Comparison of ENCODE assay signal across 8 cellular contexts in the genomic region with DNA sequence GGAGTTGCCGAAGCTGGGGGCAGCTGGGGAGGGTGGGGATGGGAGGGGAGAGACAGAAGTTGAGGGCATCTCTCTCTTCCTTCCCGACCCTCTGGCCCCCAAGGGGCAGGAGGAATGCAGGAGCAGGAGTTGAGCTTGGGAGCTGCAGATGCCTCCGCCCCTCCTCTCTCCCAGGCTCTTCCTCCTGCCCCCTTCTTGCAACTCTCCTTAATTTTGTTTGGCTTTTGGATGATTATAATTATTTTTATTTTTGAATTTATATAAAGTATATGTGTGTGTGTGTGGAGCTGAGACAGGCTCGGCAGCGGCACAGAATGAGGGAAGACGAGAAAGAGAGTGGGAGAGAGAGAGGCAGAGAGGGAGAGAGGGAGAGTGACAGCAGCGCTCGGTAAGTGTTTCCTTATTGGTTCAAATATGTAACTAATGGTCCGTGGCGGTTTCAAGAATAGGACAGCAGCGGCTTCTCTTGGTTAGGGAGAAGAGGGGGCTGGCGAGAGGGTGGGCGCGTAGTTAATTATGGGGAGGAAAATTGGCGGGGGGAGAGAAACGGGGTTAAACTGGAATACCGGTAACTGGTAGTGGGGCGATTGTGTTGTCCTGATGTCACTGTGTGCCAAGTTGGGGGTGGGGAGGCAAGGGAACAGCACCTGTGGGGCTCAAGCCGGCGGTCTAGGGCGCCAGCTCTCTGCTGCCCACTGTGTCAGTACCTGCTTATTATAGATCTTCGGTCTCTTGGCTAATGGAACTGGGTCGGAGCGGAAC. TPM values are rescaled to one million over a fixed set of nuclear protein-coding genes. Genes with fewer than 3 reads are reported as not detected.
DNase-seq lines count a peak whose midpoint lies in the region; ATAC-seq, FAIRE-seq and TF ChIP-seq lines count a peak whose summit lies in the region.

No MANE protein-coding gene starts in this region.

- H3K4me3 ChIP-seq in GM12878 (peak overlapping the region; percentile 88), lower leg skin (ENCODE audit: low read depth, poor library complexity, severe bottlenecking) (peak overlapping the region; percentile 42)

- SMC1A ChIA-PET in GM12878 (lab: Charles Lee; ENCODE audit: uncharacterized antibody, unreplicated experiment) = interaction anchor here (0.6 to 2.5 kb wide), 18 partner anchors 9 to 199 kb away, joined by 3 to 22 read pairs (median 4); partner anchors contain the start of genes HOXC10, HOXC4, HOXC5 and HOXC6

- H3K27ac ChIP-seq in GM12878 (ENCODE audit: control insufficient read depth, insufficient read depth) = no peak overlapping the region

- peak overlapping the region; percentile 89 for H2AFZ ChIP-seq in GM12878 (ENCODE audit: control insufficient read depth, low read depth, low read length)

- peaks cover 10 to 26% of the 10 kb centered on the region in 2 experiments for H3K27me3 ChIP-seq in GM12878 (replicated peaks in 1 of 2; ENCODE audit: control insufficient read depth in 2 of 2, insufficient read depth in 2 of 2, low read length in 1 of 2)

- peaks cover 21% of the 10 kb centered on the region for H3K4me1 ChIP-seq in GM12878 (ENCODE audit: control insufficient read depth, insufficient read depth, low read length)

- peak; percentile 21 for ATAC-seq in HG02852 (IDR thresholded peaks at IDR 0.05; ENCODE audit: unreplicated experiment)
- ATAC-seq in GM12878 = peak; percentile 64

- in situ Hi-C loops in GM12878 (cut with MboI) = no loop called here

- H3K27ac Mint-ChIP-seq in activated T-cell treated with anti-CD3 and anti-CD28 coated beads, Interleukin-2, amount 50 U/mL, for 24 hours = no peak overlapping the region

- no peak for TF ChIP-seq POLR2A in GM12878 (IDR thresholded peaks at IDR 0.05; ENCODE audit: low read depth, low read length)
- no peak for TF ChIP-seq POLR2A in lower leg skin (IDR thresholded peaks at IDR 0.05)

- TF ChIP-seq RAD21 in GM12878 (IDR thresholded peaks at IDR 0.05; ENCODE audit: insufficient read depth, low read depth, low read length) = no peak

- H3K9me3 Mint-ChIP-seq in activated T-cell treated with anti-CD3 and anti-CD28 coated beads, Interleukin-2, amount 50 U/mL, for 24 hours = no peaks in the 10 kb centered on the region

- no peak for TF ChIP-seq EP300 in GM12878 (IDR thresholded peaks at IDR 0.05; ENCODE audit: borderline replicate concordance in 1 of 2, control insufficient read depth in 1 of 2, low read depth in 2 of 2, low read length in 2 of 2)

- no peaks in the 10 kb centered on the region for H3K9me3 ChIP-seq in GM12878 (replicated peaks; ENCODE audit: control insufficient read depth, insufficient read depth, low read length)

- no TSS peak for BruUV-seq in GM12878 (replicated peaks; lab: Mats Ljungman, UMichigan)

- intact Hi-C loops in GM12878 (cut with micrococcal nuclease; ENCODE audit: unreplicated experiment) = no loop called here
- intact Hi-C loops in lower leg skin (cut with DNase I; ENCODE audit: low total_unique reads) = no loop called here

- no peaks in the 10 kb centered on the region for H3K36me3 ChIP-seq in GM12878 (ENCODE audit: control insufficient read depth in 2 of 2, insufficient read depth in 2 of 2, low read length in 1 of 2)

- H3K36me3 Mint-ChIP-seq in activated T-cell treated with anti-CD3 and anti-CD28 coated beads, Interleukin-2, amount 50 U/mL, for 24 hours (ENCODE audit: low read depth) = no peaks in the 10 kb centered on the region

- peak overlapping the region; percentile 93 for H3K9ac ChIP-seq in GM12878 (ENCODE audit: control insufficient read depth, insufficient read depth, low read length)

- 5% methylated on average over 24 of the region's 24 CpGs for WGBS in GM12878 (ENCODE audit: insufficient coverage, insufficient replicate concordance, low lambda C conversion rate, missing lambda C conversion rate)
- WGBS in lower leg skin, 2 donors = 0% methylated on average over 24 of the region's 24 CpGs

- no peaks in the 10 kb centered on the region; the same call in 1 of the 2 replicates for H4K20me1 ChIP-seq in GM12878 (ENCODE audit: control insufficient read depth, insufficient read depth)

- no peaks in the 10 kb centered on the region for H3K79me2 ChIP-seq in GM12878 (ENCODE audit: control insufficient read depth, insufficient read depth, low read length)

- no peak for FAIRE-seq in GM12878 (lab: Jason Lieb, UNC)
- FAIRE-seq in urothelium cell line (lab: Jason Lieb, UNC) = no peak

- peaks cover 93% of the 10 kb centered on the region for H3K27me3 Mint-ChIP-seq in activated T-cell treated with anti-CD3 and anti-CD28 coated beads, Interleukin-2, amount 50 U/mL, for 24 hours

- peaks cover 19% of the 10 kb centered on the region for H3K4me1 Mint-ChIP-seq in activated T-cell treated with anti-CD3 and anti-CD28 coated beads, Interleukin-2, amount 50 U/mL, for 24 hours (ENCODE audit: low read depth)

- CTCF ChIA-PET in GM12878 (lab: Yijun Ruan, JAX) = interaction anchor here (0.5 to 3.8 kb wide), 18 partner anchors 9 to 308 kb away, joined by 3 to 27 read pairs (median 12); partner anchors contain the start of genes COPZ1, HOXC10, HOXC4 and HOXC5

- POLR2A ChIA-PET in GM12878 (lab: Charles Lee) = interaction anchor here (0.7 to 1.9 kb wide), 17 partner anchors 10 to 441 kb away, joined by 3 to 24 read pairs (median 3); partner anchors contain the start of genes CISTR, HOXC4, HOXC5 and HOXC6

- peak overlapping the region; percentile 95 for H3K4me2 ChIP-seq in GM12878 (ENCODE audit: control insufficient read depth, insufficient read depth)

- RAD21 ChIA-PET in GM12878 (lab: Charles Lee; ENCODE audit: unreplicated experiment) = interaction anchor here (0.7 to 2.1 kb wide), 18 partner anchors 9 to 274 kb away, joined by 3 to 21 read pairs (median 5); partner anchors contain the start of genes CISTR, HOXC10, HOXC4 and HOXC5

- DNase-seq in activated T-cell treated with anti-CD3 and anti-CD28 coated beads, Interleukin-2, amount 50 U/mL, for 24 hours = no peak
- DNase-seq in activated T-cell treated with anti-CD3 and anti-CD28 coated beads for 4 hours = no peak
- peak; percentile 72 for DNase-seq in NCI-H2196 (lab: John Stamatoyannopoulos, UW; ENCODE audit: unreplicated experiment)
- DNase-seq in GM12878 (ENCODE audit: low read depth, low spot score) = no peak
- no peak for DNase-seq in lower leg skin (ENCODE audit: low spot score in 2 of 2)
- peak; percentile 67 for DNase-seq in urothelium cell line (ENCODE audit: low spot score)
- DNase-seq in activated gamma-delta T cell treated with Interleukin-2 at 50 U/mL for 16 hours = no peak

- TF ChIP-seq CTCF in GM12878 (IDR thresholded peaks at IDR 0.05 in 2 of 3, conservative IDR thresholded peaks at IDR 0.05 in 1 of 3; ENCODE audit: control insufficient read depth in 2 of 3, extremely low read depth in 1 of 3, insufficient read depth in 1 of 3, low read depth in 3 of 3, low read length in 3 of 3) = peak; percentile 5 to 20 (median 10); a peak in 2 of 6 replicates
- no peak for TF ChIP-seq CTCF in lower leg skin (IDR thresholded peaks at IDR 0.05)

- peak overlapping the region; percentile 74 for H3K4me3 Mint-ChIP-seq in activated T-cell treated with anti-CD3 and anti-CD28 coated beads, Interleukin-2, amount 50 U/mL, for 24 hours

RNA-seq across cellular contexts. Expression of gene HOXC8, which starts 8.4 kb away (rescaled TPM):
- not detected in 2 replicates for total RNA-seq in GM12878 (2013; cell fraction: nucleolus; rRNA removed)
- total RNA-seq in GM12878 (2014; rRNA removed) = not detected in 2 replicates
- total RNA-seq in GM12878 (2014; rRNA removed; fragmentation: Illumina TruSeq; extraction: Trizol) = not detected in 2 replicates
- not detected in 2 replicates for total RNA-seq in GM12878 (2021)
- polyA plus RNA-seq in GM12878 (2011; ENCODE audit: low read depth) = not detected
- polyA plus RNA-seq in GM12878 (2011; rRNA removed) = not detected in 2 replicates
- not detected in 2 replicates for polyA plus RNA-seq in GM12878 (2011; cell fraction: cytosol; rRNA removed)
- not detected in 2 replicates for polyA plus RNA-seq in GM12878 (2011; cell fraction: nucleus; rRNA removed)
- polyA plus RNA-seq in GM12878 (2012) = not detected in 2 replicates
- polyA plus RNA-seq in GM12878 (2014; fragmentation: Illumina TruSeq; extraction: Trizol) = not detected in 2 replicates
- polyA plus RNA-seq in GM12878 (2014; fragmentation: Nextera tagmentation; extraction: Ambion mirVana) = not detected
- not detected in 2 replicates for polyA plus RNA-seq in GM12878 (2014; rRNA removed)
- not detected for polyA plus RNA-seq in GM12878 (2016; fragmentation: Nextera tagmentation; extraction: Ambion mirVana)
- polyA minus RNA-seq in GM12878 (2011; rRNA and poly(A)+ RNA removed) = 0.10 TPM in 1 of 2 replicates, not detected in the other
- not detected in 2 replicates for polyA minus RNA-seq in GM12878 (2011; cell fraction: cytosol; rRNA and poly(A)+ RNA removed)
- polyA minus RNA-seq in GM12878 (2011; cell fraction: nucleus; rRNA and poly(A)+ RNA removed) = not detected in 2 replicates
- total RNA-seq in lower leg skin = 1 to 10 TPM; 1.0 to 2.2 (median 1.5) TPM

RNA-seq across cellular contexts. Expression of gene HOXC6, which starts 11.0 kb away (rescaled TPM):
- 0.35 TPM in 1 of 2 replicates, not detected in the other for total RNA-seq in GM12878 (2013; cell fraction: nucleolus; rRNA removed)
- total RNA-seq in GM12878 (2014; rRNA removed) = not detected in 2 replicates
- total RNA-seq in GM12878 (2014; rRNA removed; fragmentation: Illumina TruSeq; extraction: Trizol) = 0.09 TPM in 1 of 2 replicates, not detected in the other
- 0.27 and 0.38 TPM in 2 replicates for total RNA-seq in GM12878 (2021)
- not detected for polyA plus RNA-seq in GM12878 (2011; ENCODE audit: low read depth)
- 0.42 and 0.52 TPM in 2 replicates for polyA plus RNA-seq in GM12878 (2011; rRNA removed)
- 0.60 and 0.65 TPM in 2 replicates for polyA plus RNA-seq in GM12878 (2011; cell fraction: cytosol; rRNA removed)
- polyA plus RNA-seq in GM12878 (2011; cell fraction: nucleus; rRNA removed) = 0.57 and 0.76 TPM in 2 replicates
- polyA plus RNA-seq in GM12878 (2012) = 0.34 and 0.39 TPM in 2 replicates
- polyA plus RNA-seq in GM12878 (2014; fragmentation: Illumina TruSeq; extraction: Trizol) = 0.06 TPM in 1 of 2 replicates, not detected in the other
- under 1 TPM in 1 of 2 experiments, not detected in 1; 0.02 TPM for polyA plus RNA-seq in GM12878 (2014; fragmentation: Nextera tagmentation; extraction: Ambion mirVana)
- 0.55 TPM in 1 of 2 replicates, not detected in the other for polyA plus RNA-seq in GM12878 (2014; rRNA removed)
- polyA plus RNA-seq in GM12878 (2016; fragmentation: Nextera tagmentation; extraction: Ambion mirVana) = under 1 TPM in 1 of 2 experiments, not detected in 1; 0.54 TPM
- polyA minus RNA-seq in GM12878 (2011; rRNA and poly(A)+ RNA removed) = 0.31 and 0.73 TPM in 2 replicates
- polyA minus RNA-seq in GM12878 (2011; cell fraction: cytosol; rRNA and poly(A)+ RNA removed) = 0.52 TPM in 1 of 2 replicates, not detected in the other
- polyA minus RNA-seq in GM12878 (2011; cell fraction: nucleus; rRNA and poly(A)+ RNA removed) = 0.36 and 0.48 TPM in 2 replicates
- total RNA-seq in lower leg skin = 1 to 10 TPM; 2.6 to 6.3 (median 3.7) TPM

RNA-seq across cellular contexts. Expression of gene HOXC5, which starts 15.6 kb away (rescaled TPM):
- not detected in 2 replicates for total RNA-seq in GM12878 (2013; cell fraction: nucleolus; rRNA removed)
- not detected in 2 replicates for total RNA-seq in GM12878 (2014; rRNA removed)
- total RNA-seq in GM12878 (2014; rRNA removed; fragmentation: Illumina TruSeq; extraction: Trizol) = not detected in 2 replicates
- not detected in 2 replicates for total RNA-seq in GM12878 (2021)
- not detected for polyA plus RNA-seq in GM12878 (2011; ENCODE audit: low read depth)
- 0.11 TPM in 1 of 2 replicates, not detected in the other for polyA plus RNA-seq in GM12878 (2011; rRNA removed)
- polyA plus RNA-seq in GM12878 (2011; cell fraction: cytosol; rRNA removed) = 0.25 and 0.28 TPM in 2 replicates
- 0.09 and 0.12 TPM in 2 replicates for polyA plus RNA-seq in GM12878 (2011; cell fraction: nucleus; rRNA removed)
- polyA plus RNA-seq in GM12878 (2012) = not detected in 2 replicates
- polyA plus RNA-seq in GM12878 (2014; fragmentation: Illumina TruSeq; extraction: Trizol) = not detected in 2 replicates
- polyA plus RNA-seq in GM12878 (2014; fragmentation: Nextera tagmentation; extraction: Ambion mirVana) = not detected
- polyA plus RNA-seq in GM12878 (2014; rRNA removed) = not detected in 2 replicates
- not detected for polyA plus RNA-seq in GM12878 (2016; fragmentation: Nextera tagmentation; extraction: Ambion mirVana)
- not detected in 2 replicates for polyA minus RNA-seq in GM12878 (2011; rRNA and poly(A)+ RNA removed)
- not detected in 2 replicates for polyA minus RNA-seq in GM12878 (2011; cell fraction: cytosol; rRNA and poly(A)+ RNA removed)
- not detected in 2 replicates for polyA minus RNA-seq in GM12878 (2011; cell fraction: nucleus; rRNA and poly(A)+ RNA removed)
- total RNA-seq in lower leg skin = 1 to 10 TPM in 1 of 4 donors, under 1 TPM in 2, not detected in 1; 0.58 to 2.2 (median 0.97) TPM

RNA-seq across cellular contexts. Expression of gene HOXC9, which starts 17.2 kb away (rescaled TPM):
- total RNA-seq in GM12878 (2013; cell fraction: nucleolus; rRNA removed) = 0.69 TPM in 1 of 2 replicates, not detected in the other
- total RNA-seq in GM12878 (2014; rRNA removed) (not detected in 2 replicates), GM12878 (2014; rRNA removed; fragmentation: Illumina TruSeq; extraction: Trizol) (not detected in 2 replicates), GM12878 (2021) (not detected in 2 replicates), lower leg skin (10 to 100 TPM in 3 of 4 donors, 1 to 10 TPM in 1; 9.6 to 16.8 (median 11.7) TPM)
- polyA plus RNA-seq in GM12878 (2011; ENCODE audit: low read depth) = not detected
- polyA plus RNA-seq in GM12878 (2011; rRNA removed) (not detected in 2 replicates), GM12878 (2014; fragmentation: Illumina TruSeq; extraction: Trizol) (not detected in 2 replicates), GM12878 (2014; fragmentation: Nextera tagmentation; extraction: Ambion mirVana) (not detected), GM12878 (2014; rRNA removed) (not detected in 2 replicates), GM12878 (2016; fragmentation: Nextera tagmentation; extraction: Ambion mirVana) (not detected)
- polyA plus RNA-seq in GM12878 (2011; cell fraction: cytosol; rRNA removed) = not detected in 2 replicates
- 0.09 TPM in 1 of 2 replicates, not detected in the other for polyA plus RNA-seq in GM12878 (2011; cell fraction: nucleus; rRNA removed)
- 0.07 TPM in 1 of 2 replicates, not detected in the other for polyA plus RNA-seq in GM12878 (2012)
- not detected in 2 replicates for polyA minus RNA-seq in GM12878 (2011; rRNA and poly(A)+ RNA removed)
- not detected in 2 replicates for polyA minus RNA-seq in GM12878 (2011; cell fraction: cytosol; rRNA and poly(A)+ RNA removed)
- polyA minus RNA-seq in GM12878 (2011; cell fraction: nucleus; rRNA and poly(A)+ RNA removed) = not detected in 2 replicates

RNA-seq across cellular contexts. Expression of gene HOXC10, which starts 32.3 kb away (rescaled TPM):
- not detected in 2 replicates for total RNA-seq in GM12878 (2013; cell fraction: nucleolus; rRNA removed)
- not detected in 2 replicates for total RNA-seq in GM12878 (2014; rRNA removed)
- not detected in 2 replicates for total RNA-seq in GM12878 (2014; rRNA removed; fragmentation: Illumina TruSeq; extraction: Trizol)
- total RNA-seq in GM12878 (2021) = 0.59 TPM in 1 of 2 replicates, not detected in the other
- polyA plus RNA-seq in GM12878 (2011; ENCODE audit: low read depth) = not detected
- not detected in 2 replicates for polyA plus RNA-seq in GM12878 (2011; rRNA removed)
- polyA plus RNA-seq in GM12878 (2011; cell fraction: cytosol; rRNA removed) = 0.03 TPM in 1 of 2 replicates, not detected in the other
- not detected in 2 replicates for polyA plus RNA-seq in GM12878 (2011; cell fraction: nucleus; rRNA removed)
- polyA plus RNA-seq in GM12878 (2012) = not detected in 2 replicates
- not detected in 2 replicates for polyA plus RNA-seq in GM12878 (2014; fragmentation: Illumina TruSeq; extraction: Trizol)
- polyA plus RNA-seq in GM12878 (2014; fragmentation: Nextera tagmentation; extraction: Ambion mirVana) = not detected
- not detected in 2 replicates for polyA plus RNA-seq in GM12878 (2014; rRNA removed)
- polyA plus RNA-seq in GM12878 (2016; fragmentation: Nextera tagmentation; extraction: Ambion mirVana) = not detected
- polyA minus RNA-seq in GM12878 (2011; rRNA and poly(A)+ RNA removed) = not detected in 2 replicates
- polyA minus RNA-seq in GM12878 (2011; cell fraction: cytosol; rRNA and poly(A)+ RNA removed) = not detected in 2 replicates
- 0.24 TPM in 1 of 2 replicates, not detected in the other for polyA minus RNA-seq in GM12878 (2011; cell fraction: nucleus; rRNA and poly(A)+ RNA removed)
- 10 to 100 TPM; 14.2 to 35.9 (median 23.4) TPM for total RNA-seq in lower leg skin

Comparison
In these comparisons a context has a peak if more than half of its experiments do, and no peak if none do; other contexts are left out.
1. DNase-seq: peak in NCI-H2196 (single experiment) and urothelium cell line (single experiment); none in activated T-cell treated with anti-CD3 and anti-CD28 coated beads, Interleukin-2, amount 50 U/mL, for 24 hours (single experiment), activated T-cell treated with anti-CD3 and anti-CD28 coated beads for 4 hours (single experiment), GM12878 (single experiment), lower leg skin (0 of 2) and activated gamma-delta T cell treated with Interleukin-2 at 50 U/mL for 16 hours (single experiment).
2. CTCF ChIP-seq: peak in GM12878 (3 of 3); none in lower leg skin (0 of 3).